Comparison of ENCODE assay signal across 14 cellular contexts in the genomic region with DNA sequence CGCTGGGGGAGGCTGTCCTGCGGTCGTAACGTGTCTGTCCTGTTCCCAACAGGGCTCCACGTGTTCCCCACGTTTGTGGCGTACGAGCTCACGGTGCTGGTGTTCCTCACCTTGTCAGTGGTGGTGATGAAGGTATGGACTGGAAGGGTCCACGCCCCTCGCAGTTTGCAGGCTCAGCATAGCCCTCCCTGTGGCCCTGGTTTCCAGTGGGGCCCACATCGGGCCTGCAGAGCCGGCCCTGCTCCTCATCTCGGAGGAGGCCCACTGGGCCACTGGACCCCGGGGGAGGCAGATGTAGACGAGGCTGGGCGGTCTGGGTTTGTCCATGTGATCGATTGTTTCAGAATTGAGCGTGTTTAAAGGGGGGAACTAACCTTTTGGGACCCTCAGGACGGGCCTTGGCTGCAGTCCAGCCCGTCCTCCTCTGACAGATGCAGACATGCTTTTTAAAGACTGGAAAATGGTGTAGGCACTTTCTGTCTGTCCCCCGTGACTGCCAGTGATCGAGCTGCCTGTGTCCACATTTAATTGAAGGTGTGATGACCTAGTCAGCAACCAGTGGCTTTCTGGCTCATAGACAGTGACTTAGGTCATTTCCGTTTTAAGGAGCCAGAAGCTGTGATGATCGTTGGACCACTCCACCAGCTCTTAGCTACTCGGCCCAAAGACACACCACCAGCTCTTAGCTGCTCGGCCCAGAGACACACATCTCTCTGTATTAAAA. TPM values are rescaled to one million over a fixed set of nuclear protein-coding genes. Genes with fewer than 3 reads are reported as not detected.
DNase-seq lines count a peak whose midpoint lies in the region; ATAC-seq and TF ChIP-seq lines count a peak whose summit lies in the region.
"Had no signal": no experiment of that assay in that cellular context is flagged by ENCODE, and none has a peak within 500 bp of the region (broad histone marks: within the 10 kb centered on the region; RNA-seq: fewer than 3 reads in every experiment).

No MANE protein-coding gene starts in this region.

- H3K36me3 Mint-ChIP-seq in osteocyte (ENCODE audit: unreplicated experiment): peaks cover 30% of the 10 kb centered on the region
- H3K36me3 Mint-ChIP-seq: activated naive CD4-positive, alpha-beta T cell treated with anti-CD3 and anti-CD28 coated beads, Interleukin-2, amount 50 U/mL, for 72 hours had no signal

- H3K79me1 ChIP-seq in mesendoderm (ENCODE audit: low read length): peaks cover 14% of the 10 kb centered on the region

- in situ Hi-C loops in GM13977 (cut with MboI; ENCODE audit: low pct_unique_long_range_greater_than_20kb, low sequenced_read_pairs, unreplicated experiment): no loop called here

- H4K8ac ChIP-seq in mesendoderm (ENCODE audit: low read depth, low read length): no peak overlapping the region

- H3K4me1 Mint-ChIP-seq in osteocyte (ENCODE audit: unreplicated experiment): peaks cover 36% of the 10 kb centered on the region
- H3K4me1 Mint-ChIP-seq: IgD-negative memory B cell had no signal

- no peaks in the 10 kb centered on the region for H3K27me3 ChIP-seq in mesendoderm (ENCODE audit: insufficient read depth, low read length, poor library complexity)
- H3K27me3 ChIP-seq: esophagus squamous epithelium had no signal

- H3K79me2 ChIP-seq in mesendoderm (ENCODE audit: control insufficient read depth, insufficient read depth, low read length): no peaks in the 10 kb centered on the region

- WGBS in mesendoderm (ENCODE audit: extremely low coverage, insufficient coverage, low lambda C conversion rate): no CpG with 5 or more reads among the region's 27 CpGs

- no peak overlapping the region for H3K4me3 ChIP-seq in foreskin fibroblast (ENCODE audit: low read depth in 1 of 2, low read length in 2 of 2)
- no peak overlapping the region for H3K4me3 ChIP-seq in mesendoderm (ENCODE audit: low read length)
- H3K4me3 ChIP-seq: esophagus squamous epithelium had no signal

- no peak overlapping the region for H3K56ac ChIP-seq in mesendoderm (ENCODE audit: low read length)

- H3K27ac ChIP-seq in mesendoderm (ENCODE audit: low read depth, low read length): no peak overlapping the region

- no peaks in the 10 kb centered on the region for H3K9me3 Mint-ChIP-seq in osteocyte (ENCODE audit: unreplicated experiment)
- H3K9me3 Mint-ChIP-seq: activated naive CD4-positive, alpha-beta T cell treated with anti-CD3 and anti-CD28 coated beads, Interleukin-2, amount 50 U/mL, for 72 hours; IgD-negative memory B cell had no signal

- H3K23ac ChIP-seq in mesendoderm (ENCODE audit: low read length): no peak overlapping the region

- H3K4ac ChIP-seq in mesendoderm (ENCODE audit: low read depth, low read length): no peak overlapping the region

- no peak for TF ChIP-seq CTCF in foreskin fibroblast (IDR thresholded peaks at IDR 0.05; ENCODE audit: low read depth, low read length)
- TF ChIP-seq CTCF in osteocyte (IDR thresholded peaks at IDR 0.05): no peak
- no peak for TF ChIP-seq CTCF in GM13977 (IDR thresholded peaks at IDR 0.05; ENCODE audit: extremely low read depth, insufficient read depth, missing control alignments)

- no peak overlapping the region for H3K9ac ChIP-seq in mesendoderm (ENCODE audit: low read length)

- H3K4me3 Mint-ChIP-seq in osteocyte (ENCODE audit: unreplicated experiment): no peak overlapping the region
- H3K4me3 Mint-ChIP-seq: IgD-negative memory B cell had no signal

- no peak overlapping the region for H3K27ac Mint-ChIP-seq in osteocyte (ENCODE audit: unreplicated experiment)

- H3K27me3 Mint-ChIP-seq in osteocyte (ENCODE audit: unreplicated experiment): no peaks in the 10 kb centered on the region
- H3K27me3 Mint-ChIP-seq: IgD-negative memory B cell had no signal

- H3K18ac ChIP-seq in mesendoderm (ENCODE audit: low read length): no peak overlapping the region

- H2BK5ac ChIP-seq in mesendoderm (ENCODE audit: low read length): no peak overlapping the region

- no peak for ATAC-seq in HG03469 (IDR thresholded peaks at IDR 0.05; ENCODE audit: unreplicated experiment)
- no peak for ATAC-seq in GM21447 (IDR thresholded peaks at IDR 0.05; ENCODE audit: unreplicated experiment)
- ATAC-seq: activated naive CD4-positive, alpha-beta T cell treated with anti-CD3 and anti-CD28 coated beads, Interleukin-2, amount 50 U/mL, for 72 hours had no signal

- no peaks in the 10 kb centered on the region for H3K4me1 ChIP-seq in mesendoderm (ENCODE audit: control insufficient read depth, low read depth, low read length)

- no peak overlapping the region for H2AK5ac ChIP-seq in mesendoderm (ENCODE audit: low read length)

- peak; percentile 23 for DNase-seq in DMS79 (lab: John Stamatoyannopoulos, UW)
- DNase-seq in activated CD8-positive, alpha-beta memory T cell treated with anti-CD3 and anti-CD28 coated beads, Interleukin-2, amount 50 U/mL, for 48 hours: peak; percentile 30
- peak; percentile 12 to 30 for DNase-seq in foreskin fibroblast
- peak; percentile 67 for DNase-seq in osteocyte (ENCODE audit: extremely low spot score, unreplicated experiment)
- DNase-seq in mesendoderm: no peak
- DNase-seq in GM13977 (ENCODE audit: low spot score): no peak
- DNase-seq: activated CD4-positive, alpha-beta T cell treated with anti-CD3 and anti-CD28 coated beads for 1 hour; esophagus squamous epithelium; SIG-M5; small intestine had no signal

- no peaks in the 10 kb centered on the region for H3K36me3 ChIP-seq in mesendoderm (ENCODE audit: control insufficient read depth, insufficient read depth, low read length)

- no peak overlapping the region for H2BK15ac ChIP-seq in mesendoderm (replicated peaks; ENCODE audit: low read depth)

- no peak overlapping the region for H3K4me2 ChIP-seq in mesendoderm (ENCODE audit: low read length)

- H4K5ac ChIP-seq in mesendoderm (ENCODE audit: low read length): no peak overlapping the region

- no peak overlapping the region for H2BK120ac ChIP-seq in mesendoderm (ENCODE audit: low read depth, low read length)

RNA-seq across cellular contexts. Expression of a gene that starts 37.1 kb away (rescaled TPM):
- 66.9 and 72.1 TPM in 2 replicates for total RNA-seq in osteocyte
- 106 TPM for polyA plus RNA-seq in mesendoderm (2013, experiment 1 of 2)
- polyA plus RNA-seq in mesendoderm (2013, experiment 2 of 2): 104 TPM

RNA-seq across cellular contexts. Expression of a gene that starts 56.9 kb away (rescaled TPM):
- 27.5 and 29.0 TPM in 2 replicates for total RNA-seq in osteocyte
- polyA plus RNA-seq in mesendoderm (2013, experiment 1 of 2): 12.4 TPM
- polyA plus RNA-seq in mesendoderm (2013, experiment 2 of 2): 12.0 TPM

Comparison
In these comparisons a context has a peak if more than half of its experiments do, and no peak if none do; other contexts are left out.
1. DNase-seq: peak in DMS79 (single experiment), activated CD8-positive, alpha-beta memory T cell treated with anti-CD3 and anti-CD28 coated beads, Interleukin-2, amount 50 U/mL, for 48 hours (single experiment), foreskin fibroblast (2 of 2) and osteocyte (single experiment); none in mesendoderm (single experiment) and GM13977 (single experiment).